In genomic region chr10:43068136-43068395, GRCh38 we compare ENCODE assay signal across 24 cellular contexts. TPM values are rescaled to one million over a fixed set of nuclear protein-coding genes. Genes with fewer than 3 reads are reported as not detected.
"Had no signal": no experiment of that assay in that cellular context is flagged by ENCODE, and none has a peak within 500 bp of the region (broad histone marks: within the 10 kb centered on the region; RNA-seq: fewer than 3 reads in every experiment).

No MANE protein-coding gene starts in this region.

- H3K4me1 ChIP-seq: lower lobe of right lung, neural progenitor cell, pancreas, prostate gland, right lobe of liver, uterus had no signal

- H3K36me3 ChIP-seq: heart right ventricle, lower lobe of right lung, neural progenitor cell, pancreas, prostate gland, right lobe of liver, tibial nerve, uterus had no signal

- H3K36me3 Mint-ChIP-seq: naive thymus-derived CD8-positive, alpha-beta T cell; neural progenitor cell; stimulated activated memory B cell treated with anti-CD40 and anti-IgM and Interleukin-4, amounts not matched to agents 10 μg/mL and 1 μg/mL and 100 μg/mL, for 72 hours; type B pancreatic cell had no signal

- H3K4me3 ChIP-seq: heart right ventricle, lower lobe of right lung, neural progenitor cell, pancreas, prostate gland, right lobe of liver, smooth muscle cell, tibial nerve, uterus had no signal

- H3K27me3 ChIP-seq: neural progenitor cell, pancreas, right lobe of liver, tibial nerve, uterus had no signal

- H3K27ac Mint-ChIP-seq: naive thymus-derived CD8-positive, alpha-beta T cell; nephron progenitor cell; stimulated activated memory B cell treated with anti-CD40 and anti-IgM and Interleukin-4, amounts not matched to agents 10 μg/mL and 1 μg/mL and 100 μg/mL, for 72 hours; stimulated activated naive CD8-positive, alpha-beta T cell treated with anti-CD3 and anti-CD28 coated beads, Interleukin-15, amount 100 ng/mL, for 72 hours; type B pancreatic cell had no signal

- ATAC-seq: heart right ventricle; naive thymus-derived CD8-positive, alpha-beta T cell; pancreas; right lobe of liver; stimulated activated memory B cell treated with anti-CD40 and anti-IgM and Interleukin-4, amounts not matched to agents 10 μg/mL and 1 μg/mL and 100 μg/mL, for 72 hours had no signal

- H3K9me3 Mint-ChIP-seq: naive thymus-derived CD8-positive, alpha-beta T cell; nephron progenitor cell; stimulated activated memory B cell treated with anti-CD40 and anti-IgM and Interleukin-4, amounts not matched to agents 10 μg/mL and 1 μg/mL and 100 μg/mL, for 72 hours; stimulated activated naive CD8-positive, alpha-beta T cell treated with anti-CD3 and anti-CD28 coated beads, Interleukin-15, amount 100 ng/mL, for 72 hours; type B pancreatic cell had no signal

- H3K27ac ChIP-seq: heart right ventricle, lower lobe of right lung, neural progenitor cell, pancreas, prostate gland, right lobe of liver, tibial nerve, uterus had no signal

- DNase-seq: heart right ventricle; hippocampal formation; lower lobe of right lung; mammary epithelial cell; mesenchymal stem cell; naive thymus-derived CD8-positive, alpha-beta T cell; nephron progenitor cell; retina; right lobe of liver; stimulated activated CD4-positive, alpha-beta T cell treated with anti-CD3 and anti-CD28 coated beads, Interleukin-1b, Interleukin-23, amount 100 ng/mL, for 48 hours; stimulated activated CD4-positive, alpha-beta T cell treated with anti-CD3 and anti-CD28 coated beads, Interleukin-2, amount 100 ng/mL, for 48 hours; stimulated activated CD4-positive, alpha-beta T cell treated with anti-CD3 and anti-CD28 coated beads, Interleukin-4, amount 100 ng/mL, for 4 hours; stimulated activated CD8-positive, alpha-beta memory T cell treated with anti-CD3 and anti-CD28 coated beads, Interleukin-4, amount 100 ng/mL, for 48 hours; stimulated activated naive CD4-positive, alpha-beta T cell treated with Interleukin-2 at 50 U/mL for 16 hours; stimulated activated naive CD8-positive, alpha-beta T cell treated with anti-CD3 and anti-CD28 coated beads, Interleukin-15, amount 100 ng/mL, for 72 hours; substantia nigra; uterus had no signal

- H3K9me3 ChIP-seq: heart right ventricle, lower lobe of right lung, pancreas, prostate gland, right lobe of liver, tibial nerve, uterus had no signal

RNA-seq across cellular contexts. Expression of gene RET, which starts 8.8 kb away (rescaled TPM):
- total RNA-seq: naive thymus-derived CD8-positive, alpha-beta T cell had no signal
- polyA plus RNA-seq: naive thymus-derived CD8-positive, alpha-beta T cell had no signal
